ENCODE assay signal across 10 cellular contexts in the genomic region with DNA sequence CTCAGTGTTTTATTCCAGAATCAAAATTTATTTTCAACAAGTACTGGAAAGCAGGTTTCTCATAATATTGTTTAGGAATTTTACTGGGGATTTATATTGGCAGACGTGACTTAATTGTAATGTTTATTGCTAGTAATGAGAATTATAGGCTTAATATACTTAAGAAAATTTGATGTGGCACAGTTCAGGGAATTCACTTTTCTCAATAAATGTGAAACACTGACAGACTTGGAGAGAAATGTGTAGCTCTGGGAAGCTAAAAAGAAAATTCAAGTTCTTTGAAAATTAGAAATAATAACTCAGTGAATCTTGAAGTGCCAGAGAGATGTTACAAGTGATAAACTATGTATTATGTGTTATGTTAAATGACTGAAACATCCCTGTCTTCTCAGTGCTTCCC. TPM values are rescaled to one million over a fixed set of nuclear protein-coding genes. Genes with fewer than 3 reads are reported as not detected.
"Had no signal": no experiment of that assay in that cellular context is flagged by ENCODE, and none has a peak within 500 bp of the region (broad histone marks: within the 10 kb centered on the region; RNA-seq: fewer than 3 reads in every experiment).

Gene OR51F2 (plus strand): TSS at position 301 of the 400 bp plus-strand sequence. CDS start 101 bp downstream, outside the sequence.

- ATAC-seq: HCT116, HepG2 had no signal

- H3K27ac ChIP-seq: GM23248, HL-60 had no signal

- H3K4me3 Mint-ChIP-seq: HFFc6 had no signal

- H3K9ac ChIP-seq: GM23248 had no signal

- H3K36me3 ChIP-seq: HAP-1 had no signal

- H3K9me3 ChIP-seq: HAP-1 had no signal

- H3K4me1 ChIP-seq: HAP-1 had no signal

- H3K4me3 ChIP-seq: GM23248, HAP-1 had no signal

- DNase-seq: GM23248, GOT3, H7, HFFc6 had no signal

- H3K27ac Mint-ChIP-seq: HFFc6 had no signal

- H2AFZ ChIP-seq: GM23248 had no signal

RNA-seq across cellular contexts. Expression of gene OR51F2, which starts in this region (rescaled TPM):
- total RNA-seq: GM23248, H4, H7, HepG2, HFFc6, HT1080 had no signal
- polyA plus RNA-seq: GM23248, HepG2 had no signal
